Comparison of ENCODE assay signal across 13 cellular contexts in the genomic region with DNA sequence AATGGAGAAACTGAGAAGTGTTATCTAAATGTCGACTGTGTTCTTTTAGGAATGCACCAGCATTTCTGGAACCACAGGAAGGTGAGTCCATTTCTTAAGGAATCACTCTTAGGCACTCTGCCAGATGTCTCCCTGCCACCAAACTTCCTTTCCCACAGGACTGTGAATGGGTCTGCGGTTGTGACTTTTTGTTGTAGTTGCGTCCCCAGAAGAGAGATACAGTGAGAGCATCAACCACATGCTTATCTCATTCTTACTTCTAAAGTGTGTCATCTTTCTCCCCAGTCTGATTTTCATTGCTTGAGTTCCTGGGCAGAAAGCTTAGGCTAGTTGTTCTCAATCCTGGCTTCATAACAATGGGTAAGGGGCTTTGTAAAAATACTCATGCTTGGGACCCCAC. TPM values are rescaled to one million over a fixed set of nuclear protein-coding genes. Genes with fewer than 3 reads are reported as not detected.
A peak's percentile ranks its signal among the peaks of the same experiment; 100 is the strongest.
DNase-seq lines count a peak whose midpoint lies in the region; ATAC-seq lines count a peak whose summit lies in the region.
"Had no signal": no experiment of that assay in that cellular context is flagged by ENCODE, and none has a peak within 500 bp of the region (broad histone marks: within the 10 kb centered on the region; RNA-seq: fewer than 3 reads in every experiment).

No MANE protein-coding gene starts in this region.

- CTCF ChIA-PET in T-cell (lab: Charles Lee): no interaction called here

- peak; percentile 44 for ATAC-seq in stimulated activated naive CD8-positive, alpha-beta T cell treated with anti-CD3 and anti-CD28 coated beads, Interleukin-15, Interleukin-2, amounts not matched to agents 100 U/mL and 50 U/mL, for 24 hours
- ATAC-seq in stimulated activated naive CD8-positive, alpha-beta T cell treated with anti-CD3 and anti-CD28 coated beads, Interleukin-15, amount 100 ng/mL, for 72 hours: no peak
- peak; percentile 20 for ATAC-seq in HG02678 (IDR thresholded peaks at IDR 0.05; ENCODE audit: unreplicated experiment)
- ATAC-seq in T-cell (replicated peaks in 1 of 4): no peak
- ATAC-seq in GM18870 (IDR thresholded peaks at IDR 0.05; ENCODE audit: unreplicated experiment): no peak
- ATAC-seq: left cardiac atrium had no signal

- POLR2A ChIA-PET in T-cell (lab: Charles Lee): no interaction called here

- no peaks in the 10 kb centered on the region for H3K36me3 Mint-ChIP-seq in T-cell
- H3K36me3 Mint-ChIP-seq: naive B cell had no signal

- peaks cover 26% of the 10 kb centered on the region for H3K4me1 Mint-ChIP-seq in stimulated activated naive CD8-positive, alpha-beta T cell treated with anti-CD3 and anti-CD28 coated beads, Interleukin-15, amount 100 ng/mL, for 72 hours
- H3K4me1 Mint-ChIP-seq in T-cell: peaks cover 10 to 18% (median 15%) of the 10 kb centered on the region in 3 donors

- no peak overlapping the region for H3K27ac Mint-ChIP-seq in stimulated activated naive CD8-positive, alpha-beta T cell treated with anti-CD3 and anti-CD28 coated beads, Interleukin-15, amount 100 ng/mL, for 72 hours
- H3K27ac Mint-ChIP-seq in T-cell: no peak overlapping the region

- no peak overlapping the region for H3K4me3 Mint-ChIP-seq in stimulated activated naive CD8-positive, alpha-beta T cell treated with anti-CD3 and anti-CD28 coated beads, Interleukin-15, amount 100 ng/mL, for 72 hours
- H3K4me3 Mint-ChIP-seq in T-cell: no peak overlapping the region
- H3K4me3 Mint-ChIP-seq: naive B cell had no signal

- H3K27me3 Mint-ChIP-seq in stimulated activated naive CD8-positive, alpha-beta T cell treated with anti-CD3 and anti-CD28 coated beads, Interleukin-15, amount 100 ng/mL, for 72 hours: peaks cover 7% of the 10 kb centered on the region
- H3K27me3 Mint-ChIP-seq in T-cell: peaks cover 0 to 3% of the 10 kb centered on the region in 2 donors

- H3K9me3 Mint-ChIP-seq in stimulated activated naive CD8-positive, alpha-beta T cell treated with anti-CD3 and anti-CD28 coated beads, Interleukin-15, amount 100 ng/mL, for 72 hours: no peaks in the 10 kb centered on the region
- H3K9me3 Mint-ChIP-seq in T-cell: peaks cover 0 to 3% (median 0%) of the 10 kb centered on the region in 3 donors

- DNase-seq in stimulated activated naive CD8-positive, alpha-beta T cell treated with anti-CD3 and anti-CD28 coated beads, Interleukin-15, Interleukin-2, amounts not matched to agents 100 U/mL and 50 U/mL, for 24 hours: no peak
- no peak for DNase-seq in stimulated activated naive CD8-positive, alpha-beta T cell treated with anti-CD3 and anti-CD28 coated beads, Interleukin-15, amount 100 ng/mL, for 72 hours
- DNase-seq in OCI-M1 (lab: John Stamatoyannopoulos, UW) (peak; percentile 36), T-cell (no peak), RPMI8226 (no peak), NCI-H748 treated with DMSO at 0.1 percent for 48 hours (lab: John Stamatoyannopoulos, UW) (no peak)
- DNase-seq: left cardiac atrium; naive B cell; NCI-H1436; NCI-H526 treated with DMSO at 0.1 percent for 48 hours; stimulated activated CD4-positive, alpha-beta T cell treated with anti-CD3 and anti-CD28 coated beads, Interleukin-4, amount 100 ng/mL, for 24 hours had no signal

RNA-seq across cellular contexts. Expression of gene ITPRIPL2, which starts 13.4 kb away (rescaled TPM):
- total RNA-seq in T-cell: 1 to 10 TPM in 4 of 5 donors, under 1 TPM in 1; 0.53 to 2.7 (median 1.7) TPM

RNA-seq across cellular contexts. Expression of gene SYT17, which starts 40.8 kb away (rescaled TPM):
- total RNA-seq in T-cell: 1 to 10 TPM in 1 of 5 donors, under 1 TPM in 2, not detected in 2; 0.23 to 1.4 (median 0.38) TPM

RNA-seq across cellular contexts. Expression of gene COQ7, which starts 59.8 kb away (rescaled TPM):
- 10 to 100 TPM; 11.1 to 15.4 (median 14.9) TPM for total RNA-seq in T-cell

Comparison
In these comparisons a context has a peak if more than half of its experiments do, and no peak if none do; other contexts are left out.
1. ATAC-seq: peak in stimulated activated naive CD8-positive, alpha-beta T cell treated with anti-CD3 and anti-CD28 coated beads, Interleukin-15, Interleukin-2, amounts not matched to agents 100 U/mL and 50 U/mL, for 24 hours (single experiment) and HG02678 (single experiment); none in stimulated activated naive CD8-positive, alpha-beta T cell treated with anti-CD3 and anti-CD28 coated beads, Interleukin-15, amount 100 ng/mL, for 72 hours (single experiment), T-cell (0 of 4) and GM18870 (single experiment).